ENCODE assay signal across 25 cellular contexts in genomic region chr2:241535871-241536639, GRCh38.
"Had no signal": no experiment of that assay in that cellular context is flagged by ENCODE, and none has a peak within 500 bp of the region (broad histone marks: within the 10 kb centered on the region; RNA-seq: fewer than 3 reads in every experiment).

No MANE protein-coding gene starts in this region.

- H3K36me3 ChIP-seq: left lung, ovary, right lobe of liver, thyroid gland, vagina had no signal

- H3K27ac ChIP-seq: left lung, ovary, right lobe of liver, thyroid gland, vagina had no signal

- FAIRE-seq: endometrium, frontal cortex, islet of Langerhans, small intestine had no signal

- H3K27ac Mint-ChIP-seq: effector memory CD8-positive, alpha-beta T cell; mesothelial cell of epicardium; naive B cell; nephron progenitor cell; stimulated activated naive CD8-positive, alpha-beta T cell treated with anti-CD3 and anti-CD28 coated beads, Interleukin-15, amount 100 ng/mL, for 72 hours had no signal

- H3K27me3 ChIP-seq: ovary, right lobe of liver, thyroid gland, vagina had no signal

- DNase-seq: cortex of kidney; effector memory CD8-positive, alpha-beta T cell; left cardiac atrium; left lung; mesenchymal stem cell; mucosa of descending colon; naive B cell; nephron progenitor cell; nucleus accumbens; ovary; small intestine; stimulated activated CD4-positive, alpha-beta T cell treated with anti-CD3 and anti-CD28 coated beads, Interleukin-12 subunit alpha, Interleukin-12 subunit beta, amount 100 ng/mL, for 4 hours; stimulated activated CD4-positive, alpha-beta T cell treated with anti-CD3 and anti-CD28 coated beads, Interleukin-1b, Interleukin-23, amount 100 ng/mL, for 48 hours; stimulated activated CD4-positive, alpha-beta T cell treated with anti-CD3 and anti-CD28 coated beads, Interleukin-4, amount 100 ng/mL, for 1 hour; stimulated activated CD8-positive, alpha-beta memory T cell treated with anti-CD3 and anti-CD28 coated beads, Interleukin-4, amount 100 ng/mL, for 48 hours; stimulated activated naive CD4-positive, alpha-beta T cell; stimulated activated naive CD8-positive, alpha-beta T cell treated with anti-CD3 and anti-CD28 coated beads, Interleukin-15, amount 100 ng/mL, for 72 hours; thyroid gland; trophoblast cell had no signal

- H3K36me3 Mint-ChIP-seq: mesothelial cell of epicardium, naive B cell had no signal

- H3K9me3 ChIP-seq: left lung, mucosa of descending colon, ovary, right lobe of liver, thyroid gland, vagina had no signal

- ATAC-seq: effector memory CD8-positive, alpha-beta T cell; left cardiac atrium; left lung; mucosa of descending colon; right lobe of liver; stimulated activated naive CD8-positive, alpha-beta T cell treated with anti-CD3 and anti-CD28 coated beads, Interleukin-15, amount 100 ng/mL, for 72 hours had no signal

- H3K4me3 ChIP-seq: left lung, mucosa of descending colon, ovary, right lobe of liver, thyroid gland, vagina had no signal

- H3K4me1 ChIP-seq: right lobe of liver had no signal

- H3K9me3 Mint-ChIP-seq: effector memory CD8-positive, alpha-beta T cell; mesothelial cell of epicardium; stimulated activated naive CD8-positive, alpha-beta T cell treated with anti-CD3 and anti-CD28 coated beads, Interleukin-15, amount 100 ng/mL, for 72 hours had no signal

- H3K4me3 Mint-ChIP-seq: effector memory CD8-positive, alpha-beta T cell; mesothelial cell of epicardium; naive B cell; nephron progenitor cell; stimulated activated naive CD8-positive, alpha-beta T cell treated with anti-CD3 and anti-CD28 coated beads, Interleukin-15, amount 100 ng/mL, for 72 hours had no signal
